8 cellular contexts compared by ENCODE assay signal in genomic region chr7:117127585-117128168, GRCh38.
DNase-seq lines count a peak whose midpoint lies in the region; ATAC-seq and TF ChIP-seq lines count a peak whose summit lies in the region.

No MANE protein-coding gene starts in this region.

- intact Hi-C loops in gastrocnemius medialis (cut with DNase I; ENCODE audit: low total_unique reads) = loop anchor here (1.0 kb wide), 1 partner anchor 197 kb away; no protein-coding TSS in a partner anchor

- TF ChIP-seq CTCF in AG04449 (IDR thresholded peaks at IDR 0.05; ENCODE audit: insufficient read depth, low read length, missing control alignments) = peak; percentile 52
- peak; percentile 62 for TF ChIP-seq CTCF in GM13977 (IDR thresholded peaks at IDR 0.05; ENCODE audit: extremely low read depth, insufficient read depth, missing control alignments)
- peak; percentile 45 to 89 (median 69) for TF ChIP-seq CTCF in gastrocnemius medialis (IDR thresholded peaks at IDR 0.05 in 4 of 5, conservative IDR thresholded peaks at IDR 0.05 in 1 of 5)

- TF ChIP-seq POLR2A in gastrocnemius medialis (IDR thresholded peaks at IDR 0.05) = no peak

- H3K27ac ChIP-seq in gastrocnemius medialis = no peak overlapping the region

- no peaks in the 10 kb centered on the region for H3K9me3 ChIP-seq in gastrocnemius medialis

- no peak for DNase-seq in AG04449 (ENCODE audit: low read depth, low spot score)
- no peak for DNase-seq in GM13977 (ENCODE audit: low spot score)
- peak; percentile 64 for DNase-seq in NCI-H748 (lab: John Stamatoyannopoulos, UW; ENCODE audit: unreplicated experiment)
- DNase-seq in activated T-cell treated with anti-CD3 and anti-CD28 coated beads for 48 hours (ENCODE audit: low read depth) = peak; percentile 19
- peak; percentile 9 for DNase-seq in germinal center (ENCODE audit: low spot score)
- DNase-seq in gastrocnemius medialis = peak in 1 of 2 donors; percentile 28

- POLR2A ChIA-PET in AG04449 (lab: Yijun Ruan, JAX) = no interaction called here

- H3K4me3 ChIP-seq in AG04449 (ENCODE audit: low read depth, low read length) (no peak overlapping the region), gastrocnemius medialis (no peak overlapping the region)

- ATAC-seq in HG03280 (IDR thresholded peaks at IDR 0.05; ENCODE audit: unreplicated experiment) (peak; percentile 53), gastrocnemius medialis (peak in 1 of 2 donors; percentile 50), HG03097 (IDR thresholded peaks at IDR 0.05; ENCODE audit: low FRiP score, unreplicated experiment) (no peak)

- CTCF ChIA-PET in AG04449 (lab: Yijun Ruan, JAX) = interaction anchor here (0.6 to 16.7 kb wide), 39 partner anchors 7 to 986 kb away, joined by 3 to 519 read pairs (median 4); no protein-coding TSS in a partner anchor

- in situ Hi-C loops in GM13977 (cut with MboI; ENCODE audit: low pct_unique_long_range_greater_than_20kb, low sequenced_read_pairs, unreplicated experiment) (loop anchor here (10.0 kb wide), 1 partner anchor 193 kb away; no protein-coding TSS in a partner anchor), gastrocnemius medialis (cut with MboI; ENCODE audit: low sequenced_read_pairs in 4 of 4) (loop anchor here in 3 of 4 donors (5.0 kb wide), 3 partner anchors 140 to 200 kb away; no protein-coding TSS in a partner anchor)

- H3K36me3 ChIP-seq in gastrocnemius medialis = no peaks in the 10 kb centered on the region

- no peaks in the 10 kb centered on the region for H3K27me3 ChIP-seq in gastrocnemius medialis

- H3K4me1 ChIP-seq in gastrocnemius medialis = peaks cover 26 to 39% of the 10 kb centered on the region in 2 donors

Comparison
In these comparisons a context has a peak if more than half of its experiments do, and no peak if none do; other contexts are left out.
1. DNase-seq: peak in NCI-H748 (single experiment), activated T-cell treated with anti-CD3 and anti-CD28 coated beads for 48 hours (single experiment) and germinal center (single experiment); none in AG04449 (single experiment) and GM13977 (single experiment).
2. Peak in every context shown above with its lines, with median percentiles within 50 percentile points of each other: CTCF ChIP-seq.